19 cellular contexts compared by ENCODE assay signal in genomic region chr7:151095123-151095797, GRCh38. TPM values are rescaled to one million over a fixed set of nuclear protein-coding genes. Genes with fewer than 3 reads are reported as not detected.
DNase-seq lines count a peak whose midpoint lies in the region; FAIRE-seq and TF ChIP-seq lines count a peak whose summit lies in the region.
"Had no signal": no experiment of that assay in that cellular context is flagged by ENCODE, and none has a peak within 500 bp of the region (broad histone marks: within the 10 kb centered on the region; RNA-seq: fewer than 3 reads in every experiment).

No MANE protein-coding gene starts in this region.

- peaks cover 100% of the 10 kb centered on the region for H3K79me2 ChIP-seq in SK-N-SH (ENCODE audit: insufficient read depth)
- peaks cover 98% of the 10 kb centered on the region for H3K79me2 ChIP-seq in smooth muscle cell (ENCODE audit: low read depth)

- TF ChIP-seq RAD21 in SK-N-SH (IDR thresholded peaks at IDR 0.05; ENCODE audit: low read length) = peak; percentile 47

- TF ChIP-seq POLR2A in sigmoid colon (IDR thresholded peaks at IDR 0.05) = no peak

- TF ChIP-seq EP300 in SK-N-SH (IDR thresholded peaks at IDR 0.05; ENCODE audit: borderline replicate concordance in 1 of 2, low read depth in 1 of 2, low read length in 1 of 2) (no peak), sigmoid colon (IDR thresholded peaks at IDR 0.05) (no peak)

- H3K27me3 ChIP-seq in SK-N-SH (ENCODE audit: insufficient read depth) = no peaks in the 10 kb centered on the region
- no peaks in the 10 kb centered on the region for H3K27me3 ChIP-seq in smooth muscle cell (ENCODE audit: low read depth)
- no peaks in the 10 kb centered on the region for H3K27me3 ChIP-seq in sigmoid colon
- H3K27me3 ChIP-seq: ascending aorta, upper lobe of left lung had no signal

- POLR2A ChIA-PET in HEK293 (lab: Yijun Ruan, JAX) = no interaction called here
- POLR2A ChIA-PET in SK-N-SH (lab: Yijun Ruan, JAX) = no interaction called here

- no peaks in the 10 kb centered on the region for H3K4me1 ChIP-seq in HEK293 (ENCODE audit: control insufficient read depth, insufficient read depth, low read length)
- peaks cover 0 to 3% of the 10 kb centered on the region in 2 experiments; a peak in 1 of 4 replicates for H3K4me1 ChIP-seq in SK-N-SH (ENCODE audit: control insufficient read depth in 1 of 2, insufficient read depth in 2 of 2, low read depth in 1 of 2, low read length in 1 of 2)
- peaks cover 2 to 5% of the 10 kb centered on the region in 2 donors for H3K4me1 ChIP-seq in kidney (ENCODE audit: control insufficient read depth in 1 of 2, insufficient read depth in 1 of 2, low read depth in 1 of 2, low read length in 2 of 2)
- no peaks in the 10 kb centered on the region for H3K4me1 ChIP-seq in smooth muscle cell (ENCODE audit: low read depth)
- peaks cover 0 to 48% (median 33%) of the 10 kb centered on the region in 4 donors for H3K4me1 ChIP-seq in sigmoid colon
- H3K4me1 ChIP-seq: ascending aorta had no signal

- H3K36me3 ChIP-seq in HEK293 (ENCODE audit: control insufficient read depth in 2 of 2, insufficient read depth in 1 of 2, low read length in 2 of 2) (peaks cover 0 to 43% of the 10 kb centered on the region in 2 experiments; a peak in 2 of 3 replicates), SK-N-SH (replicated peaks in 1 of 2; ENCODE audit: control insufficient read depth in 1 of 2, insufficient read depth in 2 of 2, low read length in 1 of 2) (peaks cover 3 to 8% of the 10 kb centered on the region in 2 experiments), kidney (ENCODE audit: control insufficient read depth in 1 of 2, insufficient read depth in 2 of 2, low read length in 2 of 2) (no peaks in the 10 kb centered on the region), smooth muscle cell (ENCODE audit: low read depth) (no peaks in the 10 kb centered on the region), sigmoid colon (peaks cover 0 to 3% (median 1%) of the 10 kb centered on the region in 4 donors)

- TF ChIP-seq CTCF in HEK293 (tag by site-specific recombination; IDR thresholded peaks at IDR 0.05) (no peak), SK-N-SH (IDR thresholded peaks at IDR 0.05) (no peak; the same call in 1 of the 2 replicates), kidney (IDR thresholded peaks at IDR 0.05; ENCODE audit: borderline replicate concordance, extremely low read depth, insufficient read depth) (no peak), smooth muscle cell (IDR thresholded peaks at IDR 0.05; ENCODE audit: borderline replicate concordance, insufficient read depth, poor library complexity, severe bottlenecking) (no peak), sigmoid colon (IDR thresholded peaks at IDR 0.05) (no peak)

- WGBS in SK-N-SH (ENCODE audit: low lambda C conversion rate) = 87% methylated on average over 10 of the region's 10 CpGs
- WGBS in smooth muscle cell (ENCODE audit: low lambda C conversion rate) = 94% methylated on average over 10 of the region's 10 CpGs
- 77 to 83% methylated on average over 10 of the region's 10 CpGs for WGBS in sigmoid colon, 2 donors

- intact Hi-C loops in kidney (cut with DNase I) = no loop called here
- intact Hi-C loops in sigmoid colon (cut with DNase I) = no loop called here

- peaks cover 95% of the 10 kb centered on the region for H4K20me1 ChIP-seq in SK-N-SH (ENCODE audit: insufficient read depth)
- H4K20me1 ChIP-seq in smooth muscle cell (ENCODE audit: low read depth) = peaks cover 98% of the 10 kb centered on the region

- H3K4me3 ChIP-seq in HEK293 (ENCODE audit: low read depth, low read length) (no peak overlapping the region), SK-N-SH (ENCODE audit: low read depth in 2 of 2, low read length in 1 of 2) (no peak overlapping the region), kidney (ENCODE audit: low read length in 2 of 2) (no peak overlapping the region), smooth muscle cell (no peak overlapping the region), sigmoid colon (no peak overlapping the region)
- H3K4me3 ChIP-seq: ascending aorta, upper lobe of left lung had no signal

- H3K9me3 ChIP-seq in HEK293 (ENCODE audit: control insufficient read depth, insufficient read depth, low read depth, low read length) = no peaks in the 10 kb centered on the region
- no peaks in the 10 kb centered on the region for H3K9me3 ChIP-seq in SK-N-SH
- H3K9me3 ChIP-seq in kidney (ENCODE audit: control insufficient read depth in 1 of 2, low read length in 2 of 2) = no peaks in the 10 kb centered on the region
- no peaks in the 10 kb centered on the region for H3K9me3 ChIP-seq in smooth muscle cell (replicated peaks; ENCODE audit: low read depth)
- no peaks in the 10 kb centered on the region for H3K9me3 ChIP-seq in sigmoid colon
- H3K9me3 ChIP-seq: ascending aorta, upper lobe of left lung had no signal

- H3K9ac ChIP-seq in SK-N-SH = no peak overlapping the region
- H3K9ac ChIP-seq in kidney (ENCODE audit: low read length in 2 of 2) = no peak overlapping the region
- no peak overlapping the region for H3K9ac ChIP-seq in smooth muscle cell (ENCODE audit: low read depth)

- no peak overlapping the region for H3K4me2 ChIP-seq in SK-N-SH
- H3K4me2 ChIP-seq in smooth muscle cell = no peak overlapping the region

- DNase-seq in SK-N-SH (no peak), kidney (peak; percentile 32), smooth muscle cell (lab: John Stamatoyannopoulos, UW; ENCODE audit: unreplicated experiment) (no peak), NAMALWA (ENCODE audit: low spot score) (no peak), NCI-H510A treated with DMSO at 0.1 percent for 48 hours (lab: John Stamatoyannopoulos, UW) (no peak), urothelium cell line (ENCODE audit: low spot score) (no peak), sigmoid colon (no peak)
- DNase-seq: activated CD4-positive, alpha-beta memory T cell treated with anti-CD3 and anti-CD28 coated beads, Interleukin-2, amount 10 ng/mL, durations not matched to agents 7 days and 5 days; activated naive CD4-positive, alpha-beta T cell treated with anti-CD3 and anti-CD28 coated beads, Interleukin-2, amount 10 ng/mL, durations not matched to agents 7 days and 5 days; activated T-cell treated with anti-CD3 and anti-CD28 coated beads, Interleukin-2, amount 50 U/mL, for 24 hours; effector memory CD4-positive, alpha-beta T cell; H7; natural killer cell; NCI-H1417 treated with DMSO at 0.1 percent for 48 hours; NCI-H774; stimulated activated CD4-positive, alpha-beta T cell treated with anti-CD3 and anti-CD28 coated beads, Interleukin-4, amount 100 ng/mL, for 1 hour; upper lobe of left lung had no signal

- CTCF ChIA-PET in HEK293 (lab: Yijun Ruan, JAX) = interaction anchor here (0.7 to 4.9 kb wide), 3 partner anchors 17 to 1405 kb away, joined by 3 to 43 read pairs (median 6); no protein-coding TSS in a partner anchor
- CTCF ChIA-PET in SK-N-SH (lab: Yijun Ruan, JAX) = interaction anchor here (0.8 to 21.3 kb wide), 7 partner anchors 12 to 77 kb away, joined by 3 to 474 read pairs (median 4); partner anchors contain the start of gene TMUB1

- H3K9me2 ChIP-seq in SK-N-SH = no peaks in the 10 kb centered on the region

- FAIRE-seq in kidney (lab: Jason Lieb, UNC) = no peak
- FAIRE-seq in urothelium cell line (lab: Jason Lieb, UNC) = no peak

- H2AFZ ChIP-seq in SK-N-SH (ENCODE audit: low read depth) = no peak overlapping the region
- H2AFZ ChIP-seq in smooth muscle cell (ENCODE audit: low read depth) = no peak overlapping the region

- H3K27ac ChIP-seq in HEK293 (ENCODE audit: extremely low read depth, low read depth, low read length) (0 out of 2 replicates have a peak overlapping the region, but pooled peaks have one; percentile 7), SK-N-SH (ENCODE audit: low read depth in 2 of 2, low read length in 1 of 2) (no peak overlapping the region; a peak in 1 of 4 replicates), kidney (ENCODE audit: low read depth in 2 of 2, low read length in 2 of 2) (no peak overlapping the region), smooth muscle cell (ENCODE audit: low read depth) (peak overlapping the region; percentile 58), sigmoid colon (peak overlapping the region in 1 of 4 donors; percentile 28)
- H3K27ac ChIP-seq: ascending aorta had no signal

- H3F3A ChIP-seq in SK-N-SH (replicated peaks; ENCODE audit: insufficient read depth) = peaks cover 15% of the 10 kb centered on the region
- H3F3A ChIP-seq in smooth muscle cell (ENCODE audit: low read depth) = no peaks in the 10 kb centered on the region

RNA-seq across cellular contexts. Expression of gene AGAP3, which starts 9.0 kb away (rescaled TPM):
- polyA plus RNA-seq in SK-N-SH (2012; rRNA removed) (108 and 126 TPM in 2 replicates), kidney (ENCODE audit: insufficient read depth, low read depth, low replicate concordance) (35.8 TPM), smooth muscle cell (51.4 and 87.3 TPM in 2 replicates), sigmoid colon (10 to 100 TPM; 27.7 to 42.3 (median 33.6) TPM)
- polyA plus RNA-seq in SK-N-SH (2012; cell fraction: cytosol; rRNA removed) = 61.7 and 84.8 TPM in 2 replicates
- polyA plus RNA-seq in SK-N-SH (2012; cell fraction: nucleus; rRNA removed) = 361 and 701 TPM in 2 replicates
- total RNA-seq in kidney (64.4 TPM), smooth muscle cell (27.2 and 29.8 TPM in 2 replicates), sigmoid colon (10 to 100 TPM; 34.2 to 89.7 (median 40.9) TPM)

RNA-seq across cellular contexts. Expression of gene TMUB1, which starts 12.0 kb away (rescaled TPM):
- polyA plus RNA-seq in SK-N-SH (2012; rRNA removed) = 37.8 and 60.6 TPM in 2 replicates
- 21.7 and 37.0 TPM in 2 replicates for polyA plus RNA-seq in SK-N-SH (2012; cell fraction: cytosol; rRNA removed)
- polyA plus RNA-seq in SK-N-SH (2012; cell fraction: nucleus; rRNA removed) = 58.0 and 66.2 TPM in 2 replicates
- total RNA-seq in kidney = 36.9 TPM
- polyA plus RNA-seq in kidney (ENCODE audit: insufficient read depth, low read depth, low replicate concordance) = 79.9 TPM
- total RNA-seq in smooth muscle cell = 30.3 and 35.9 TPM in 2 replicates
- 69.8 and 70.4 TPM in 2 replicates for polyA plus RNA-seq in smooth muscle cell
- 10 to 100 TPM; 33.4 to 48.9 (median 41.9) TPM for total RNA-seq in sigmoid colon
- polyA plus RNA-seq in sigmoid colon = 10 to 100 TPM; 45.0 to 74.6 (median 47.4) TPM

RNA-seq across cellular contexts. Expression of gene FASTK, which starts 14.7 kb away (rescaled TPM):
- polyA plus RNA-seq in SK-N-SH (2012; rRNA removed) (125 and 148 TPM in 2 replicates), kidney (ENCODE audit: insufficient read depth, low read depth, low replicate concordance) (116 TPM), smooth muscle cell (177 and 188 TPM in 2 replicates), sigmoid colon (100 to 1,000 TPM in 1 of 3 donors, 10 to 100 TPM in 2; 61.3 to 124 (median 65.0) TPM)
- 34.4 and 60.5 TPM in 2 replicates for polyA plus RNA-seq in SK-N-SH (2012; cell fraction: cytosol; rRNA removed)
- polyA plus RNA-seq in SK-N-SH (2012; cell fraction: nucleus; rRNA removed) = 699 and 1,159 TPM in 2 replicates
- total RNA-seq in kidney (71.2 TPM), smooth muscle cell (92.0 and 100 TPM in 2 replicates), sigmoid colon (10 to 100 TPM; 61.5 to 80.0 (median 69.9) TPM)

RNA-seq across cellular contexts. Expression of gene SLC4A2, which starts 35.9 kb away (rescaled TPM):
- 123 and 167 TPM in 2 replicates for polyA plus RNA-seq in SK-N-SH (2012; rRNA removed)
- 60.6 and 67.2 TPM in 2 replicates for polyA plus RNA-seq in SK-N-SH (2012; cell fraction: cytosol; rRNA removed)
- polyA plus RNA-seq in SK-N-SH (2012; cell fraction: nucleus; rRNA removed) = 478 and 1,049 TPM in 2 replicates
- 104 TPM for total RNA-seq in kidney
- polyA plus RNA-seq in kidney (ENCODE audit: insufficient read depth, low read depth, low replicate concordance) = 150 TPM
- total RNA-seq in smooth muscle cell = 42.3 and 89.3 TPM in 2 replicates
- polyA plus RNA-seq in smooth muscle cell = 96.4 and 104 TPM in 2 replicates
- 100 to 1,000 TPM in 1 of 4 donors, 10 to 100 TPM in 3; 56.9 to 124 (median 91.7) TPM for total RNA-seq in sigmoid colon
- polyA plus RNA-seq in sigmoid colon = 100 to 1,000 TPM in 1 of 3 donors, 10 to 100 TPM in 2; 12.3 to 114 (median 23.4) TPM

RNA-seq across cellular contexts. Expression of gene CDK5, which starts 37.6 kb away (rescaled TPM):
- polyA plus RNA-seq in SK-N-SH (2012; rRNA removed) (123 and 125 TPM in 2 replicates), kidney (ENCODE audit: insufficient read depth, low read depth, low replicate concordance) (21.5 TPM), smooth muscle cell (36.4 and 50.1 TPM in 2 replicates), sigmoid colon (10 to 100 TPM in 1 of 3 donors, 1 to 10 TPM in 2; 6.0 to 10.6 (median 9.8) TPM)
- polyA plus RNA-seq in SK-N-SH (2012; cell fraction: cytosol; rRNA removed) = 97.6 and 104 TPM in 2 replicates
- polyA plus RNA-seq in SK-N-SH (2012; cell fraction: nucleus; rRNA removed) = 77.3 and 91.3 TPM in 2 replicates
- total RNA-seq in kidney (9.1 TPM), smooth muscle cell (18.6 and 22.1 TPM in 2 replicates), sigmoid colon (1 to 10 TPM; 6.9 to 8.3 (median 7.7) TPM)

Comparison
In these comparisons a context has a peak if more than half of its experiments do, and no peak if none do; other contexts are left out.
1. H3K27ac ChIP-seq: peak in HEK293 (single experiment) and smooth muscle cell (single experiment); none in SK-N-SH (0 of 2) and kidney (0 of 2).